In the genomic region with DNA sequence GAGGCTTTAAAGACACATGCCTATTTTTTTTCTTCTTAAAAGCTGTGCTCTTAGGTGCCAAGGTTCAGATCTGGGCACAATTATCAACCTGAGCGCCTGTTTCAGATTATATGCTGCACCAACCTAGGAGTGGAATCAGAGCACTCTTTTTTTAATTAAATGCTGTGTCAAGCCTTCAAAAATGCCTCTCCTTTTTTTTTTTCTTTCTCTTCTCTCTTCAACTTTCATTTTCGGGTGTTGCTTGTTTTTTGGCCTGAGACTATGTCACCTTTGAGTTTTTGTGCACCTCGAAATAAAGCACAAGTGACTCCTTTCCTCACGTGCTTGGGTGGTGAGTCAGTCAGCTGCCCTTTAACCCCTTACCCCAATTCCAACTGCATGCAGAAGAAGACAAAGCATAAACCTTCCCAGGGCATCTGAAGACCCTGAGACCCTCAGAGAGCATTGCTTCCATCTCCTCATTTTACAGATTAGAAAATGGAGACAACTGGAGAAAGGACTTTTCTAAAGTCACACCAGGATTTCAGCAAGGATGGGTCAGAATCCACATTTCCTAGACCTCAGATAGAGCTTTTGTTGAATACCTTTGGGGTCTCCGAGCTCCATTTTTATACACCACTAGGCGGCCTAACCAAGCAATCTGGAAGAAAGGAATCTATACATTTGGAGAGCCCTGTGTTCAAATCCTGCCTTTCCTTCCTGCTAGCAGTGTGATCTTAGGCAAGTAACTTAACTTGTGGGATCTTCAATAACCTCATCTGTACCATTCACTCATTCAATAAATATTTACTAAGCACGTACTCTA, we compare ENCODE assay signal across 8 cellular contexts. TPM values are rescaled to one million over a fixed set of nuclear protein-coding genes. Genes with fewer than 3 reads are reported as not detected.
DNase-seq lines count a peak whose midpoint lies in the region; ATAC-seq and TF ChIP-seq lines count a peak whose summit lies in the region.

No MANE protein-coding gene starts in this region.

- H3K36me3 Mint-ChIP-seq in stimulated activated memory B cell treated with anti-CD40 and anti-IgM and Interleukin-4, amounts not matched to agents 10 μg/mL and 1 μg/mL and 100 μg/mL, for 72 hours: no peaks in the 10 kb centered on the region

- H3K4me1 Mint-ChIP-seq in stimulated activated memory B cell treated with anti-CD40 and anti-IgM and Interleukin-4, amounts not matched to agents 10 μg/mL and 1 μg/mL and 100 μg/mL, for 72 hours: peaks cover 27% of the 10 kb centered on the region

- peak overlapping the region; percentile 89 for H3K4me3 Mint-ChIP-seq in stimulated activated memory B cell treated with anti-CD40 and anti-IgM and Interleukin-4, amounts not matched to agents 10 μg/mL and 1 μg/mL and 100 μg/mL, for 72 hours

- H3K27me3 Mint-ChIP-seq in stimulated activated memory B cell treated with anti-CD40 and anti-IgM and Interleukin-4, amounts not matched to agents 10 μg/mL and 1 μg/mL and 100 μg/mL, for 72 hours: no peaks in the 10 kb centered on the region

- H3K9ac ChIP-seq in NT2/D1 (ENCODE audit: insufficient read length, low read depth): peak overlapping the region; percentile 16

- no peaks in the 10 kb centered on the region for H3K9me3 ChIP-seq in NT2/D1 (ENCODE audit: insufficient read depth, low read length)

- no peaks in the 10 kb centered on the region for H3K4me1 ChIP-seq in NT2/D1 (ENCODE audit: insufficient read depth, insufficient read length)

- POLR2A ChIA-PET in GM10248 (lab: Yijun Ruan, JAX): no interaction called here

- H3K9me3 Mint-ChIP-seq in stimulated activated memory B cell treated with anti-CD40 and anti-IgM and Interleukin-4, amounts not matched to agents 10 μg/mL and 1 μg/mL and 100 μg/mL, for 72 hours: no peaks in the 10 kb centered on the region

- ATAC-seq in GM19328 (IDR thresholded peaks at IDR 0.05; ENCODE audit: unreplicated experiment): peak; percentile 13
- no peak for ATAC-seq in stimulated activated memory B cell treated with anti-CD40 and anti-IgM and Interleukin-4, amounts not matched to agents 10 μg/mL and 1 μg/mL and 100 μg/mL, for 72 hours

- peak overlapping the region; percentile 99 for H3K27ac Mint-ChIP-seq in stimulated activated memory B cell treated with anti-CD40 and anti-IgM and Interleukin-4, amounts not matched to agents 10 μg/mL and 1 μg/mL and 100 μg/mL, for 72 hours

- CTCF ChIA-PET in GM10248 (lab: Yijun Ruan, JAX): interaction anchor here (1.5 to 3.6 kb wide), 6 partner anchors 9 to 259 kb away, joined by 3 to 12 read pairs (median 6); no protein-coding TSS in a partner anchor

- no peaks in the 10 kb centered on the region for H3K27me3 ChIP-seq in NT2/D1 (ENCODE audit: insufficient read depth, insufficient read length)

- TF ChIP-seq CTCF in fibroblast of villous mesenchyme (IDR thresholded peaks at IDR 0.05; ENCODE audit: insufficient read depth, low read depth, low read length): no peak
- TF ChIP-seq CTCF in GM10248 (IDR thresholded peaks at IDR 0.05; ENCODE audit: control extremely low read depth, extremely low read depth, low read depth, missing control alignments): no peak

- H3K36me3 ChIP-seq in NT2/D1 (ENCODE audit: insufficient read depth, insufficient read length, low read length): no peaks in the 10 kb centered on the region

- no peak for DNase-seq in NT2/D1 (ENCODE audit: low read depth, low spot score)
- peak; percentile 52 for DNase-seq in fibroblast of villous mesenchyme (ENCODE audit: low read depth)
- no peak for DNase-seq in GM10248 (ENCODE audit: extremely low spot score)
- no peak for DNase-seq in NCI-H774 (lab: John Stamatoyannopoulos, UW)
- DNase-seq in NCI-H1048 (lab: John Stamatoyannopoulos, UW): no peak
- DNase-seq in cerebellar cortex (ENCODE audit: low spot score): no peak

- H3K4me3 ChIP-seq in NT2/D1 (ENCODE audit: insufficient read length, low read depth) (no peak overlapping the region), fibroblast of villous mesenchyme (ENCODE audit: low read depth, low read length) (peak overlapping the region; percentile 65)

RNA-seq across cellular contexts. Expression of gene PRICKLE2, which starts 0.6 kb away (rescaled TPM):
- 36.3 and 42.2 TPM in 2 replicates for total RNA-seq in fibroblast of villous mesenchyme
